ENCODE assay signal across 16 cellular contexts in genomic region chr4:158033416-158033863, GRCh38.
DNase-seq lines count a peak whose midpoint lies in the region; ATAC-seq, FAIRE-seq and TF ChIP-seq lines count a peak whose summit lies in the region.
"Had no signal": no experiment of that assay in that cellular context is flagged by ENCODE, and none has a peak within 500 bp of the region (broad histone marks: within the 10 kb centered on the region; RNA-seq: fewer than 3 reads in every experiment).

No MANE protein-coding gene starts in this region.

- H4K8ac ChIP-seq in IMR-90 (ENCODE audit: low read depth in 2 of 2, low read length in 2 of 2): no peak overlapping the region

- no peaks in the 10 kb centered on the region for H3K79me1 ChIP-seq in IMR-90 (ENCODE audit: low read depth in 1 of 2, low read length in 2 of 2)

- dilution Hi-C loops in IMR-90 (cut with HindIII; ENCODE audit: low sequenced_read_pairs, unreplicated experiment): no loop called here

- H2BK120ac ChIP-seq in IMR-90 (ENCODE audit: low read depth, low read length): no peak overlapping the region

- no peak overlapping the region for H4K5ac ChIP-seq in IMR-90 (ENCODE audit: low read depth, low read length)

- no peak overlapping the region for H2BK15ac ChIP-seq in IMR-90 (ENCODE audit: low read depth, low read length)

- peaks cover 6% of the 10 kb centered on the region for H3K4me1 Mint-ChIP-seq in WTC11
- H3K4me1 Mint-ChIP-seq in CD4-positive, alpha-beta T cell (ENCODE audit: low read depth): no peaks in the 10 kb centered on the region
- H3K4me1 Mint-ChIP-seq: activated B cell treated with CpG ODN at 0.5 μM for 24 hours; H9; stimulated activated naive CD8-positive, alpha-beta T cell treated with anti-CD3 and anti-CD28 coated beads, Interleukin-15, amount 100 ng/mL, for 72 hours had no signal

- H3K27ac Mint-ChIP-seq in WTC11: no peak overlapping the region
- no peak overlapping the region for H3K27ac Mint-ChIP-seq in CD4-positive, alpha-beta T cell
- H3K27ac Mint-ChIP-seq: activated B cell treated with CpG ODN at 0.5 μM for 24 hours; H9; stimulated activated naive CD8-positive, alpha-beta T cell treated with anti-CD3 and anti-CD28 coated beads, Interleukin-15, amount 100 ng/mL, for 72 hours had no signal

- H3K36me3 ChIP-seq in IMR-90 (ENCODE audit: control insufficient read depth, insufficient read depth, low read length) (no peaks in the 10 kb centered on the region), brain microvascular endothelial cell (replicated peaks) (no peaks in the 10 kb centered on the region), small intestine (ENCODE audit: control insufficient read depth in 2 of 2, insufficient read depth in 2 of 2, low read length in 2 of 2) (no peaks in the 10 kb centered on the region)
- H3K36me3 ChIP-seq: lower lobe of right lung had no signal

- H3K4me3 Mint-ChIP-seq in WTC11: no peak overlapping the region
- H3K4me3 Mint-ChIP-seq in CD4-positive, alpha-beta T cell: no peak overlapping the region
- H3K4me3 Mint-ChIP-seq: activated B cell treated with CpG ODN at 0.5 μM for 24 hours; H9; stimulated activated naive CD8-positive, alpha-beta T cell treated with anti-CD3 and anti-CD28 coated beads, Interleukin-15, amount 100 ng/mL, for 72 hours had no signal

- H3K4me3 ChIP-seq in IMR-90 (ENCODE audit: insufficient read depth, low read depth, low read length) (no peak overlapping the region), brain microvascular endothelial cell (ENCODE audit: low read depth, low read length) (no peak overlapping the region), right cardiac atrium (ENCODE audit: low read length) (peak overlapping the region; percentile 27), small intestine (ENCODE audit: low read depth in 1 of 2, low read length in 2 of 2) (peak overlapping the region in 1 of 2 donors; percentile 15)
- H3K4me3 ChIP-seq: lower lobe of right lung had no signal

- no peak for TF ChIP-seq POLR2A in IMR-90 (IDR thresholded peaks at IDR 0.05; ENCODE audit: low read depth, low read length)

- H2AK5ac ChIP-seq in IMR-90 (ENCODE audit: low read depth, low read length): no peak overlapping the region

- no peak for FAIRE-seq in small intestine (lab: Jason Lieb, UNC)
- FAIRE-seq: endometrium had no signal

- H3K4me2 ChIP-seq in IMR-90 (ENCODE audit: low read depth, low read length): no peak overlapping the region

- H3K4ac ChIP-seq in IMR-90 (ENCODE audit: low read depth, low read length): no peak overlapping the region

- peaks cover 9% of the 10 kb centered on the region for H3K36me3 Mint-ChIP-seq in WTC11
- H3K36me3 Mint-ChIP-seq in CD4-positive, alpha-beta T cell (ENCODE audit: low read depth): no peaks in the 10 kb centered on the region

- 60% methylated on average over 1 of the region's 4 CpGs; no CpG with 5 or more reads in 1 of the 2 experiments for WGBS in IMR-90 (ENCODE audit: extremely low coverage in 2 of 2, insufficient read length in 1 of 2), 2 experiments
- 26% methylated on average over 4 of the region's 4 CpGs for WGBS in right cardiac atrium
- 5 to 27% (median 12%) methylated on average over 4 of the region's 4 CpGs for WGBS in small intestine, 3 donors

- H3K9ac ChIP-seq in IMR-90 (ENCODE audit: low read depth, low read length): no peak overlapping the region

- CTCF ChIA-PET in IMR-90 (lab: Yijun Ruan, JAX) (interaction anchor here (0.6 to 0.9 kb wide), 2 partner anchors 17 to 31 kb away, joined by 3 read pairs; no protein-coding TSS in a partner anchor), WTC11 (lab: Charles Lee) (no interaction called here)
- CTCF ChIA-PET in CD4-positive, alpha-beta T cell (lab: Charles Lee): no interaction called here

- no peaks in the 10 kb centered on the region for H3K27me3 ChIP-seq in IMR-90 (ENCODE audit: control insufficient read depth, insufficient read depth, low read length)
- H3K27me3 ChIP-seq in brain microvascular endothelial cell (replicated peaks): no peaks in the 10 kb centered on the region
- H3K27me3 ChIP-seq in right cardiac atrium (ENCODE audit: control insufficient read depth, insufficient read depth): no peaks in the 10 kb centered on the region
- no peaks in the 10 kb centered on the region for H3K27me3 ChIP-seq in small intestine (ENCODE audit: control insufficient read depth in 2 of 2, insufficient read depth in 2 of 2, low read length in 2 of 2)
- H3K27me3 ChIP-seq in CD4-positive, alpha-beta T cell (ENCODE audit: control insufficient read depth, insufficient read depth, low read length): no peaks in the 10 kb centered on the region

- BruUV-seq in IMR-90 (replicated peaks; lab: Mats Ljungman, UMichigan): no TSS peak

- H3K9me3 ChIP-seq in IMR-90 (ENCODE audit: control insufficient read depth, insufficient read depth, low read length) (peaks cover 4% of the 10 kb centered on the region; the same call in 1 of the 2 replicates), right cardiac atrium (ENCODE audit: control insufficient read depth, low read length) (no peaks in the 10 kb centered on the region), small intestine (ENCODE audit: control insufficient read depth, low read depth) (no peaks in the 10 kb centered on the region)
- H3K9me3 ChIP-seq in CD4-positive, alpha-beta T cell (ENCODE audit: control insufficient read depth, low read length): peaks cover 5% of the 10 kb centered on the region

- H3K56ac ChIP-seq in IMR-90 (ENCODE audit: extremely low read depth, insufficient read depth, low read length): no peak overlapping the region

- H4K20me1 ChIP-seq in IMR-90 (ENCODE audit: insufficient read depth, low read length): no peaks in the 10 kb centered on the region

- TF ChIP-seq RAD21 in IMR-90 (IDR thresholded peaks at IDR 0.05; ENCODE audit: low read length): no peak

- in situ Hi-C loops in IMR-90 (cut with MboI; ENCODE audit: low sequenced_read_pairs) (no loop called here), brain microvascular endothelial cell (cut with HindIII; ENCODE audit: low pct_ligation_motif_present, low sequenced_read_pairs) (no loop called here)

- H3K14ac ChIP-seq in IMR-90 (replicated peaks; ENCODE audit: low read depth, low read length): no peak overlapping the region

- no peaks in the 10 kb centered on the region for H3K4me1 ChIP-seq in IMR-90 (ENCODE audit: control insufficient read depth, insufficient read depth, low read length)
- no peaks in the 10 kb centered on the region for H3K4me1 ChIP-seq in right cardiac atrium (ENCODE audit: control insufficient read depth, insufficient read depth, low read length)
- peaks cover 0 to 3% of the 10 kb centered on the region in 2 donors for H3K4me1 ChIP-seq in small intestine (ENCODE audit: control insufficient read depth in 2 of 2, insufficient read depth in 1 of 2, low read depth in 1 of 2, low read length in 1 of 2)
- H3K4me1 ChIP-seq: lower lobe of right lung had no signal

- DNase-seq in IMR-90: peak; percentile 61
- DNase-seq in brain microvascular endothelial cell: peak; percentile 38
- DNase-seq in right cardiac atrium: no peak
- peak; percentile 65 for DNase-seq in small intestine
- no peak for DNase-seq in NCI-H1417 (lab: John Stamatoyannopoulos, UW)
- DNase-seq in WTC11 (ENCODE audit: low spot score): no peak
- no peak for DNase-seq in CD4-positive, alpha-beta T cell
- no peak for DNase-seq in activated CD4-positive, alpha-beta T cell treated with anti-CD3 and anti-CD28 coated beads for 1 hour
- DNase-seq: activated B cell treated with CpG ODN at 0.5 μM for 24 hours; activated naive CD4-positive, alpha-beta T cell; H9; lower lobe of right lung; NCI-H1092 treated with DMSO at 0.1 percent for 48 hours; stimulated activated CD4-positive, alpha-beta T cell treated with anti-CD3 and anti-CD28 coated beads, Interleukin-15, amount 100 ng/mL, for 24 hours; stimulated activated naive CD8-positive, alpha-beta T cell treated with anti-CD3 and anti-CD28 coated beads, Interleukin-15, amount 100 ng/mL, for 72 hours had no signal

- H3K18ac ChIP-seq in IMR-90 (ENCODE audit: low read depth, low read length): no peak overlapping the region

- no peak overlapping the region for H2BK5ac ChIP-seq in IMR-90 (ENCODE audit: low read depth, low read length, poor library complexity, severe bottlenecking)

- intact Hi-C loops in IMR-90 (cut with micrococcal nuclease): no loop called here
- intact Hi-C loops in right cardiac atrium (cut with DNase I): no loop called here
- intact Hi-C loops in CD4-positive, alpha-beta T cell (cut with DNase I, micrococcal nuclease): no loop called here

- H3K9me3 Mint-ChIP-seq in WTC11: peaks cover 20% of the 10 kb centered on the region
- no peaks in the 10 kb centered on the region for H3K9me3 Mint-ChIP-seq in CD4-positive, alpha-beta T cell

- H2AFZ ChIP-seq in IMR-90 (replicated peaks; ENCODE audit: low read length, poor library complexity): no peak overlapping the region

- ATAC-seq in IMR-90 (ENCODE audit: low read depth) (peak; percentile 60), right cardiac atrium (peak; percentile 88 to 95), WTC11 (no peak)
- ATAC-seq in CD4-positive, alpha-beta T cell (ENCODE audit: poor library complexity): no peak
- ATAC-seq: lower lobe of right lung; stimulated activated naive CD8-positive, alpha-beta T cell treated with anti-CD3 and anti-CD28 coated beads, Interleukin-15, amount 100 ng/mL, for 72 hours had no signal

- no peaks in the 10 kb centered on the region for H3K27me3 Mint-ChIP-seq in WTC11 (ENCODE audit: low read depth)
- H3K27me3 Mint-ChIP-seq in CD4-positive, alpha-beta T cell: no peaks in the 10 kb centered on the region
- H3K27me3 Mint-ChIP-seq: activated B cell treated with CpG ODN at 0.5 μM for 24 hours; stimulated activated naive CD8-positive, alpha-beta T cell treated with anti-CD3 and anti-CD28 coated beads, Interleukin-15, amount 100 ng/mL, for 72 hours had no signal

- TF ChIP-seq CTCF in IMR-90 (conservative IDR thresholded peaks at IDR 0.05; ENCODE audit: low read depth, low read length) (no peak), brain microvascular endothelial cell (IDR thresholded peaks at IDR 0.05; ENCODE audit: low read depth, low read length, missing control alignments) (no peak), WTC11 (IDR thresholded peaks at IDR 0.05) (no peak)
- TF ChIP-seq CTCF in CD4-positive, alpha-beta T cell (IDR thresholded peaks at IDR 0.05): no peak

- H3K27ac ChIP-seq in IMR-90 (ENCODE audit: insufficient read depth, low read length): no peak overlapping the region
- H3K27ac ChIP-seq in brain microvascular endothelial cell: no peak overlapping the region
- no peak overlapping the region for H3K27ac ChIP-seq in right cardiac atrium (ENCODE audit: low read length)
- peak overlapping the region in 1 of 2 donors; percentile 32 for H3K27ac ChIP-seq in small intestine (ENCODE audit: low read depth in 1 of 2, low read length in 1 of 2)
- H3K27ac ChIP-seq in CD4-positive, alpha-beta T cell (ENCODE audit: low read depth, low read length): no peak overlapping the region
- H3K27ac ChIP-seq: lower lobe of right lung had no signal

- H4K91ac ChIP-seq in IMR-90 (ENCODE audit: insufficient read depth, low read depth, low read length): no peak overlapping the region

- no peak overlapping the region for H2BK20ac ChIP-seq in IMR-90 (ENCODE audit: low read depth, low read length)

- POLR2A ChIA-PET in IMR-90 (lab: Charles Lee; ENCODE audit: unreplicated experiment): no interaction called here
- POLR2A ChIA-PET in WTC11 (lab: Charles Lee): no interaction called here
- POLR2A ChIA-PET in CD4-positive, alpha-beta T cell (lab: Charles Lee): no interaction called here

- no peak overlapping the region for H2AK9ac ChIP-seq in IMR-90 (replicated peaks; ENCODE audit: low read depth, low read length, poor library complexity)

- H3K23ac ChIP-seq in IMR-90 (ENCODE audit: low read depth, low read length): no peak overlapping the region

- no peaks in the 10 kb centered on the region for H3K9me1 ChIP-seq in IMR-90 (ENCODE audit: insufficient read depth, low read length)

Comparison
In these comparisons a context has a peak if more than half of its experiments do, and no peak if none do; other contexts are left out.
1. ATAC-seq: peak in IMR-90 (single experiment) and right cardiac atrium (2 of 2); none in WTC11 (single experiment) and CD4-positive, alpha-beta T cell (single experiment).
2. DNase-seq: peak in IMR-90 (single experiment), brain microvascular endothelial cell (single experiment) and small intestine (single experiment); none in right cardiac atrium (0 of 3), NCI-H1417 (0 of 3), WTC11 (single experiment), CD4-positive, alpha-beta T cell (0 of 10) and activated CD4-positive, alpha-beta T cell treated with anti-CD3 and anti-CD28 coated beads for 1 hour (single experiment).